Comparison of ENCODE assay signal across 1 cellular context in the genomic region with DNA sequence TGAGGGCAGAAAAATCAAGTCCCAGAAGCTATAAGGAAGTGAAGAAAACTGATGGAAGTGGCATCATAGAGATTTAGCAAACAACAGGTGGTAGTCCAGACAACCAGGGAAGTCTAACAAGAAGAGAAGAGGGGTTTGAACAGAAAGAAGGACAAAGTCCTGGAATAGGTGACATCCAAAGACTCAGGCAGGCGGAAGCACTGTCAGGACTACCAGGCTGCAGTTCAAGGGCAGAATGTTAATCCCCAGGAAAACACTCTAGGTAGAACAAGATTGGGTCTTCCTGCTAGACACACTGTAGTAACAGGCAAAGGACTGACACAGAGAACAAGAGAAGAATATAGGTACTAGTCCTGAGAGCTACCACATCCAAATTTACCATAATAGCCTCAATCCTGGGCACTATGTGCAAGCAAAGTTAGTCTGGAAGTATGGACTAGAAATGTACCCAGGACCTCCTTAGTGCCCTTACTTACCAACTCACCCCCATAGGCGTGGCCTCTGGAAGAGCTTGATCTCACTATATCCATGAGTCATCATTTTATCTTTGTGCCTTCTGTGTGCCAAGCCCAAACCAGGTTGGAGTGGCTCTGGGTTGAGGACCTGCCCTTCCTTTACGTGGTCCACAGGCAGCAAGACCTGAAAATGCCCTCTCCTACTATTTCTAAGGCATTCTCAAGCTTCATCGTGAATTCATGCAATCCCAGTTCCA.
TF ChIP-seq lines count a peak whose summit lies in the region.

No MANE protein-coding gene starts in this region.

TF ChIP-seq in HepG2, 621 proteins besides CTCF, POLR2A, EP300 and RAD21 (continued from another document and continues in another):
- TF ChIP-seq, protein P1, sequence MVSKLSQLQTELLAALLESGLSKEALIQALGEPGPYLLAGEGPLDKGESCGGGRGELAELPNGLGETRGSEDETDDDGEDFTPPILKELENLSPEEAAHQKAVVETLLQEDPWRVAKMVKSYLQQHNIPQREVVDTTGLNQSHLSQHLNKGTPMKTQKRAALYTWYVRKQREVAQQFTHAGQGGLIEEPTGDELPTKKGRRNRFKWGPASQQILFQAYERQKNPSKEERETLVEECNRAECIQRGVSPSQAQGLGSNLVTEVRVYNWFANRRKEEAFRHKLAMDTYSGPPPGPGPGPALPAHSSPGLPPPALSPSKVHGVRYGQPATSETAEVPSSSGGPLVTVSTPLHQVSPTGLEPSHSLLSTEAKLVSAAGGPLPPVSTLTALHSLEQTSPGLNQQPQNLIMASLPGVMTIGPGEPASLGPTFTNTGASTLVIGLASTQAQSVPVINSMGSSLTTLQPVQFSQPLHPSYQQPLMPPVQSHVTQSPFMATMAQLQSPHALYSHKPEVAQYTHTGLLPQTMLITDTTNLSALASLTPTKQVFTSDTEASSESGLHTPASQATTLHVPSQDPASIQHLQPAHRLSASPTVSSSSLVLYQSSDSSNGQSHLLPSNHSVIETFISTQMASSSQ (IDR thresholded peaks at IDR 0.05; ENCODE audit: low read depth): no peak
- TF ChIP-seq, protein P1 (CRISPR knock-in tag; IDR thresholded peaks at IDR 0.05; ENCODE audit: borderline replicate concordance): no peak
- TF ChIP-seq, protein P2, sequence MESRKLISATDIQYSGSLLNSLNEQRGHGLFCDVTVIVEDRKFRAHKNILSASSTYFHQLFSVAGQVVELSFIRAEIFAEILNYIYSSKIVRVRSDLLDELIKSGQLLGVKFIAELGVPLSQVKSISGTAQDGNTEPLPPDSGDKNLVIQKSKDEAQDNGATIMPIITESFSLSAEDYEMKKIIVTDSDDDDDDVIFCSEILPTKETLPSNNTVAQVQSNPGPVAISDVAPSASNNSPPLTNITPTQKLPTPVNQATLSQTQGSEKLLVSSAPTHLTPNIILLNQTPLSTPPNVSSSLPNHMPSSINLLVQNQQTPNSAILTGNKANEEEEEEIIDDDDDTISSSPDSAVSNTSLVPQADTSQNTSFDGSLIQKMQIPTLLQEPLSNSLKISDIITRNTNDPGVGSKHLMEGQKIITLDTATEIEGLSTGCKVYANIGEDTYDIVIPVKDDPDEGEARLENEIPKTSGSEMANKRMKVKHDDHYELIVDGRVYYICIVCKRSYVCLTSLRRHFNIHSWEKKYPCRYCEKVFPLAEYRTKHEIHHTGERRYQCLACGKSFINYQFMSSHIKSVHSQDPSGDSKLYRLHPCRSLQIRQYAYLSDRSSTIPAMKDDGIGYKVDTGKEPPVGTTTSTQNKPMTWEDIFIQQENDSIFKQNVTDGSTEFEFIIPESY (CRISPR knock-in tag; IDR thresholded peaks at IDR 0.05): no peak
- TF ChIP-seq, protein P3, sequence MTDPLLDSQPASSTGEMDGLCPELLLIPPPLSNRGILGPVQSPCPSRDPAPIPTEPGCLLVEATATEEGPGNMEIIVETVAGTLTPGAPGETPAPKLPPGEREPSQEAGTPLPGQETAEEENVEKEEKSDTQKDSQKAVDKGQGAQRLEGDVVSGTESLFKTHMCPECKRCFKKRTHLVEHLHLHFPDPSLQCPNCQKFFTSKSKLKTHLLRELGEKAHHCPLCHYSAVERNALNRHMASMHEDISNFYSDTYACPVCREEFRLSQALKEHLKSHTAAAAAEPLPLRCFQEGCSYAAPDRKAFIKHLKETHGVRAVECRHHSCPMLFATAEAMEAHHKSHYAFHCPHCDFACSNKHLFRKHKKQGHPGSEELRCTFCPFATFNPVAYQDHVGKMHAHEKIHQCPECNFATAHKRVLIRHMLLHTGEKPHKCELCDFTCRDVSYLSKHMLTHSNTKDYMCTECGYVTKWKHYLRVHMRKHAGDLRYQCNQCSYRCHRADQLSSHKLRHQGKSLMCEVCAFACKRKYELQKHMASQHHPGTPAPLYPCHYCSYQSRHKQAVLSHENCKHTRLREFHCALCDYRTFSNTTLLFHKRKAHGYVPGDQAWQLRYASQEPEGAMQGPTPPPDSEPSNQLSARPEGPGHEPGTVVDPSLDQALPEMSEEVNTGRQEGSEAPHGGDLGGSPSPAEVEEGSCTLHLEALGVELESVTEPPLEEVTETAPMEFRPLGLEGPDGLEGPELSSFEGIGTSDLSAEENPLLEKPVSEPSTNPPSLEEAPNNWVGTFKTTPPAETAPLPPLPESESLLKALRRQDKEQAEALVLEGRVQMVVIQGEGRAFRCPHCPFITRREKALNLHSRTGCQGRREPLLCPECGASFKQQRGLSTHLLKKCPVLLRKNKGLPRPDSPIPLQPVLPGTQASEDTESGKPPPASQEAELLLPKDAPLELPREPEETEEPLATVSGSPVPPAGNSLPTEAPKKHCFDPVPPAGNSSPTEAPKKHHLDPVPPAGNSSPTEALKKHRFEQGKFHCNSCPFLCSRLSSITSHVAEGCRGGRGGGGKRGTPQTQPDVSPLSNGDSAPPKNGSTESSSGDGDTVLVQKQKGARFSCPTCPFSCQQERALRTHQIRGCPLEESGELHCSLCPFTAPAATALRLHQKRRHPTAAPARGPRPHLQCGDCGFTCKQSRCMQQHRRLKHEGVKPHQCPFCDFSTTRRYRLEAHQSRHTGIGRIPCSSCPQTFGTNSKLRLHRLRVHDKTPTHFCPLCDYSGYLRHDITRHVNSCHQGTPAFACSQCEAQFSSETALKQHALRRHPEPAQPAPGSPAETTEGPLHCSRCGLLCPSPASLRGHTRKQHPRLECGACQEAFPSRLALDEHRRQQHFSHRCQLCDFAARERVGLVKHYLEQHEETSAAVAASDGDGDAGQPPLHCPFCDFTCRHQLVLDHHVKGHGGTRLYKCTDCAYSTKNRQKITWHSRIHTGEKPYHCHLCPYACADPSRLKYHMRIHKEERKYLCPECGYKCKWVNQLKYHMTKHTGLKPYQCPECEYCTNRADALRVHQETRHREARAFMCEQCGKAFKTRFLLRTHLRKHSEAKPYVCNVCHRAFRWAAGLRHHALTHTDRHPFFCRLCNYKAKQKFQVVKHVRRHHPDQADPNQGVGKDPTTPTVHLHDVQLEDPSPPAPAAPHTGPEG (CRISPR knock-in tag; IDR thresholded peaks at IDR 0.05): no peak; the same call in 1 of the 2 replicates
- TF ChIP-seq, protein P4, sequence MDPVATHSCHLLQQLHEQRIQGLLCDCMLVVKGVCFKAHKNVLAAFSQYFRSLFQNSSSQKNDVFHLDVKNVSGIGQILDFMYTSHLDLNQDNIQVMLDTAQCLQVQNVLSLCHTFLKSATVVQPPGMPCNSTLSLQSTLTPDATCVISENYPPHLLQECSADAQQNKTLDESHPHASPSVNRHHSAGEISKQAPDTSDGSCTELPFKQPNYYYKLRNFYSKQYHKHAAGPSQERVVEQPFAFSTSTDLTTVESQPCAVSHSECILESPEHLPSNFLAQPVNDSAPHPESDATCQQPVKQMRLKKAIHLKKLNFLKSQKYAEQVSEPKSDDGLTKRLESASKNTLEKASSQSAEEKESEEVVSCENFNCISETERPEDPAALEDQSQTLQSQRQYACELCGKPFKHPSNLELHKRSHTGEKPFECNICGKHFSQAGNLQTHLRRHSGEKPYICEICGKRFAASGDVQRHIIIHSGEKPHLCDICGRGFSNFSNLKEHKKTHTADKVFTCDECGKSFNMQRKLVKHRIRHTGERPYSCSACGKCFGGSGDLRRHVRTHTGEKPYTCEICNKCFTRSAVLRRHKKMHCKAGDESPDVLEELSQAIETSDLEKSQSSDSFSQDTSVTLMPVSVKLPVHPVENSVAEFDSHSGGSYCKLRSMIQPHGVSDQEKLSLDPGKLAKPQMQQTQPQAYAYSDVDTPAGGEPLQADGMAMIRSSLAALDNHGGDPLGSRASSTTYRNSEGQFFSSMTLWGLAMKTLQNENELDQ (CRISPR knock-in tag; IDR thresholded peaks at IDR 0.05; ENCODE audit: borderline replicate concordance): no peak
- no peak for TF ChIP-seq FLYWCH1 (CRISPR knock-in tag; IDR thresholded peaks at IDR 0.05)
- 0 out of 2 replicates have a peak, but pooled peaks have one; percentile 48 for TF ChIP-seq WIZ (CRISPR knock-in tag; IDR thresholded peaks at IDR 0.05)
- TF ChIP-seq KAT2B (IDR thresholded peaks at IDR 0.05; ENCODE audit: borderline replicate concordance, low read depth, low read length): no peak
- no peak for TF ChIP-seq CBX2 (IDR thresholded peaks at IDR 0.05; ENCODE audit: low read depth, low read length)
- no peak for TF ChIP-seq CBX2 (CRISPR knock-in tag; IDR thresholded peaks at IDR 0.05; ENCODE audit: low read depth)
- TF ChIP-seq, protein P5, sequence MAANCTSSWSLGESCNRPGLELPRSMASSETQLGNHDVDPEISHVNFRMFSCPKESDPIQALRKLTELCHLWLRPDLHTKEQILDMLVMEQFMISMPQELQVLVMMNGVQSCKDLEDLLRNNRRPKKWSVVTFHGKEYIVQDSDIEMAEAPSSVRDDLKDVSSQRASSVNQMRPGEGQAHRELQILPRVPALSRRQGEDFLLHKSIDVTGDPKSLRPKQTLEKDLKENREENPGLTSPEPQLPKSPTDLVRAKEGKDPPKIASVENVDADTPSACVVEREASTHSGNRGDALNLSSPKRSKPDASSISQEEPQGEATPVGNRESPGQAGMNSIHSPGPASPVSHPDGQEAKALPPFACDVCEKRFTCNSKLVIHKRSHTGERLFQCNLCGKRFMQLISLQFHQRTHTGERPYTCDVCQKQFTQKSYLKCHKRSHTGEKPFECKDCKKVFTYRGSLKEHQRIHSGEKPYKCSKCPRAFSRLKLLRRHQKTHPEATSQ (CRISPR knock-in tag; IDR thresholded peaks at IDR 0.05; ENCODE audit: borderline replicate concordance): no peak
- no peak for TF ChIP-seq NR1H2 (CRISPR knock-in tag; IDR thresholded peaks at IDR 0.05; ENCODE audit: borderline replicate concordance, low read depth)
- peak; percentile 58; the same call in 1 of the 2 replicates for TF ChIP-seq SPEN (CRISPR knock-in tag; IDR thresholded peaks at IDR 0.05; ENCODE audit: low read depth)
- no peak for TF ChIP-seq ZNF180 (CRISPR knock-in tag; IDR thresholded peaks at IDR 0.05; ENCODE audit: borderline replicate concordance, low read depth)
- 0 out of 2 replicates have a peak, but pooled peaks have one; percentile 36 for TF ChIP-seq RFXAP (CRISPR knock-in tag; IDR thresholded peaks at IDR 0.05; ENCODE audit: borderline replicate concordance)
- TF ChIP-seq, protein P6, sequence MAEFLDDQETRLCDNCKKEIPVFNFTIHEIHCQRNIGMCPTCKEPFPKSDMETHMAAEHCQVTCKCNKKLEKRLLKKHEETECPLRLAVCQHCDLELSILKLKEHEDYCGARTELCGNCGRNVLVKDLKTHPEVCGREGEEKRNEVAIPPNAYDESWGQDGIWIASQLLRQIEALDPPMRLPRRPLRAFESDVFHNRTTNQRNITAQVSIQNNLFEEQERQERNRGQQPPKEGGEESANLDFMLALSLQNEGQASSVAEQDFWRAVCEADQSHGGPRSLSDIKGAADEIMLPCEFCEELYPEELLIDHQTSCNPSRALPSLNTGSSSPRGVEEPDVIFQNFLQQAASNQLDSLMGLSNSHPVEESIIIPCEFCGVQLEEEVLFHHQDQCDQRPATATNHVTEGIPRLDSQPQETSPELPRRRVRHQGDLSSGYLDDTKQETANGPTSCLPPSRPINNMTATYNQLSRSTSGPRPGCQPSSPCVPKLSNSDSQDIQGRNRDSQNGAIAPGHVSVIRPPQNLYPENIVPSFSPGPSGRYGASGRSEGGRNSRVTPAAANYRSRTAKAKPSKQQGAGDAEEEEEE (CRISPR knock-in tag; IDR thresholded peaks at IDR 0.05; ENCODE audit: borderline replicate concordance): no peak
- TF ChIP-seq, protein P7, sequence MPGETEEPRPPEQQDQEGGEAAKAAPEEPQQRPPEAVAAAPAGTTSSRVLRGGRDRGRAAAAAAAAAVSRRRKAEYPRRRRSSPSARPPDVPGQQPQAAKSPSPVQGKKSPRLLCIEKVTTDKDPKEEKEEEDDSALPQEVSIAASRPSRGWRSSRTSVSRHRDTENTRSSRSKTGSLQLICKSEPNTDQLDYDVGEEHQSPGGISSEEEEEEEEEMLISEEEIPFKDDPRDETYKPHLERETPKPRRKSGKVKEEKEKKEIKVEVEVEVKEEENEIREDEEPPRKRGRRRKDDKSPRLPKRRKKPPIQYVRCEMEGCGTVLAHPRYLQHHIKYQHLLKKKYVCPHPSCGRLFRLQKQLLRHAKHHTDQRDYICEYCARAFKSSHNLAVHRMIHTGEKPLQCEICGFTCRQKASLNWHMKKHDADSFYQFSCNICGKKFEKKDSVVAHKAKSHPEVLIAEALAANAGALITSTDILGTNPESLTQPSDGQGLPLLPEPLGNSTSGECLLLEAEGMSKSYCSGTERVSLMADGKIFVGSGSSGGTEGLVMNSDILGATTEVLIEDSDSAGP (CRISPR knock-in tag; IDR thresholded peaks at IDR 0.05; ENCODE audit: borderline replicate concordance): no peak
- no peak; the same call in 1 of the 2 replicates for TF ChIP-seq KDM6A (CRISPR knock-in tag; IDR thresholded peaks at IDR 0.05; ENCODE audit: low read depth)
- no peak for TF ChIP-seq DNMT1 (CRISPR knock-in tag; IDR thresholded peaks at IDR 0.05)
- TF ChIP-seq, protein P8, sequence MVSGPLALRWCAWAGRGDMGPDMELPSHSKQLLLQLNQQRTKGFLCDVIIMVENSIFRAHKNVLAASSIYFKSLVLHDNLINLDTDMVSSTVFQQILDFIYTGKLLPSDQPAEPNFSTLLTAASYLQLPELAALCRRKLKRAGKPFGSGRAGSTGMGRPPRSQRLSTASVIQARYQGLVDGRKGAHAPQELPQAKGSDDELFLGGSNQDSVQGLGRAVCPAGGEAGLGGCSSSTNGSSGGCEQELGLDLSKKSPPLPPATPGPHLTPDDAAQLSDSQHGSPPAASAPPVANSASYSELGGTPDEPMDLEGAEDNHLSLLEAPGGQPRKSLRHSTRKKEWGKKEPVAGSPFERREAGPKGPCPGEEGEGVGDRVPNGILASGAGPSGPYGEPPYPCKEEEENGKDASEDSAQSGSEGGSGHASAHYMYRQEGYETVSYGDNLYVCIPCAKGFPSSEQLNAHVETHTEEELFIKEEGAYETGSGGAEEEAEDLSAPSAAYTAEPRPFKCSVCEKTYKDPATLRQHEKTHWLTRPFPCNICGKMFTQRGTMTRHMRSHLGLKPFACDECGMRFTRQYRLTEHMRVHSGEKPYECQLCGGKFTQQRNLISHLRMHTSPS (CRISPR knock-in tag; IDR thresholded peaks at IDR 0.05; ENCODE audit: low read depth): no peak
- TF ChIP-seq, protein P9, sequence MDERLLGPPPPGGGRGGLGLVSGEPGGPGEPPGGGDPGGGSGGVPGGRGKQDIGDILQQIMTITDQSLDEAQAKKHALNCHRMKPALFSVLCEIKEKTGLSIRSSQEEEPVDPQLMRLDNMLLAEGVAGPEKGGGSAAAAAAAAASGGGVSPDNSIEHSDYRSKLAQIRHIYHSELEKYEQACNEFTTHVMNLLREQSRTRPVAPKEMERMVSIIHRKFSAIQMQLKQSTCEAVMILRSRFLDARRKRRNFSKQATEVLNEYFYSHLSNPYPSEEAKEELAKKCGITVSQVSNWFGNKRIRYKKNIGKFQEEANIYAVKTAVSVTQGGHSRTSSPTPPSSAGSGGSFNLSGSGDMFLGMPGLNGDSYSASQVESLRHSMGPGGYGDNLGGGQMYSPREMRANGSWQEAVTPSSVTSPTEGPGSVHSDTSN (CRISPR knock-in tag; IDR thresholded peaks at IDR 0.05): no peak
